In the genomic region with DNA sequence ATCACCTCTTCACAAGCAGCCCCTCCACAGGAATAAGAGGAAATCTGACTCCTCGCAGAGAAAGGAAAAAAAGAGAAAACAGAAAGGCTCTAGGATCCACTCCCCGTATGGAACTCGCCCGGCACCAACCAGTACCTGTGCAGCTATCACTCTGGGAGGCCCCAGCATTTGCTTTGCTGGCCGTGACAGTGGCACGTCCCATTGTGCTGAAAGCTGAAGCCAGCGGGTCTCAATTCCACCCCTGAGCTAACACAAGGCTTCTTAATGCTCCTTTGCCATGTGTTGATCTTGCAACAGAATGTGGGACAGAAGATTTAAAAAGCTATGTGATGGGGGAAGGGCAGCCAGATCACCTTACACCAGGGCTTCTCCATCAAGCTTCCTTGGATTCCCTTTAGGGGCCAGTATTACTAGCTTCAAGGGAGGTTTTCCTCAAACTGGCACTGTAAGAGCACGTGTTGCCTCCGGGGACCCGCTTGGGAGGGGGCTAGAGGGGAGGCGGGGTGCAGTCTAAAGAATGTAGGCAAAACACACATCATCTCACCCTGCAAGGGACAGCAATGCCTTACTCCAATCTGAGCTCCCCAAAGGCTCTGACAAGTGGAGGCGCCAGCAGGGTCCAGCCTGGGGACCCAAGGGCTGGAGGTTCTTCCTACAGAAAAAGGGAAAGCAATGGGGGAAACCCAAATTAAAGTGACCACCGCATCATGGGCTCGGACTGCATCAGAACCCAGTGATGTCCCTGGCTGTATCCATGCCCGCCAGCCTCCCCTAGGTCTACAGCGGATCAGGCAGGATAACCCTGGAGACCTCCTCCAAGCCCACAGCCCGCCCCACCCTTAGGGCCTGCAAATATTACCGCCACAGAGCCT, we compare ENCODE assay signal across 8 cellular contexts. TPM values are rescaled to one million over a fixed set of nuclear protein-coding genes. Genes with fewer than 3 reads are reported as not detected.
DNase-seq lines count a peak whose midpoint lies in the region; ATAC-seq and TF ChIP-seq lines count a peak whose summit lies in the region.

No MANE protein-coding gene starts in this region.

- H3K27me3 ChIP-seq in SJSA1 (replicated peaks) (no peaks in the 10 kb centered on the region), esophagus muscularis mucosa (no peaks in the 10 kb centered on the region)

- 64% methylated on average over 18 of the region's 18 CpGs for WGBS in esophagus muscularis mucosa

- H3K36me3 Mint-ChIP-seq in natural killer cell = no peaks in the 10 kb centered on the region

- no peaks in the 10 kb centered on the region for H3K9me3 Mint-ChIP-seq in natural killer cell

- peak overlapping the region; percentile 73 for H3K4me3 Mint-ChIP-seq in natural killer cell

- peak overlapping the region; percentile 43 to 70 for H3K27ac Mint-ChIP-seq in natural killer cell

- H3K4me3 ChIP-seq in SJSA1 = peak overlapping the region; percentile 97
- peak overlapping the region; percentile 72 to 98 (median 92) for H3K4me3 ChIP-seq in esophagus muscularis mucosa

- DNase-seq in SIG-M5 treated with dmso at 0.1 percent for 504 hours (lab: John Stamatoyannopoulos, UW; ENCODE audit: unreplicated experiment) = peak; percentile 11
- no peak for DNase-seq in SIG-M5 (lab: John Stamatoyannopoulos, UW)
- no peak for DNase-seq in SJSA1 (ENCODE audit: low read depth in 1 of 2, low spot score in 2 of 2)
- DNase-seq in esophagus muscularis mucosa (ENCODE audit: extremely low spot score) = no peak
- DNase-seq in natural killer cell = no peak
- no peak for DNase-seq in NCI-H146 treated with DMSO at 0.1 percent for 48 hours (lab: John Stamatoyannopoulos, UW; ENCODE audit: unreplicated experiment)
- DNase-seq in GOT3 (lab: John Stamatoyannopoulos, UW) = no peak

- no peak for TF ChIP-seq EP300 in esophagus muscularis mucosa (IDR thresholded peaks at IDR 0.05)

- peaks cover 20 to 38% of the 10 kb centered on the region in 2 donors for H3K4me1 Mint-ChIP-seq in natural killer cell

- H3K27ac ChIP-seq in SJSA1 (no peak overlapping the region), esophagus muscularis mucosa (replicated peaks in 1 of 4) (peak overlapping the region; percentile 93 to 99 (median 97))

- TF ChIP-seq POLR2A in esophagus muscularis mucosa (IDR thresholded peaks at IDR 0.05; ENCODE audit: low read depth) = no peak

- H3K4me1 ChIP-seq in SJSA1 (replicated peaks) (peaks cover 29% of the 10 kb centered on the region), esophagus muscularis mucosa (peaks cover 24 to 44% (median 33%) of the 10 kb centered on the region in 4 donors)

- TF ChIP-seq CTCF in esophagus muscularis mucosa (IDR thresholded peaks at IDR 0.05) (no peak), natural killer cell (IDR thresholded peaks at IDR 0.05) (no peak)

- no peaks in the 10 kb centered on the region for H3K27me3 Mint-ChIP-seq in natural killer cell (ENCODE audit: low read depth in 2 of 2)

- H3K9me3 ChIP-seq in SJSA1 (replicated peaks) (peaks cover 3% of the 10 kb centered on the region; the same call in 1 of the 2 replicates), esophagus muscularis mucosa (no peaks in the 10 kb centered on the region)

- intact Hi-C loops in esophagus muscularis mucosa (cut with DNase I) = loop anchor here (2.0 kb wide), 1 partner anchor 61 kb away; no protein-coding TSS in a partner anchor
- intact Hi-C loops in natural killer cell (cut with micrococcal nuclease) = loop anchor here (5.0 kb wide), 1 partner anchor 64 kb away; no protein-coding TSS in a partner anchor

- no peak for ATAC-seq in natural killer cell
- no peak for ATAC-seq in HG03520 (IDR thresholded peaks at IDR 0.05; ENCODE audit: unreplicated experiment)

- H3K36me3 ChIP-seq in SJSA1 (peaks cover 25% of the 10 kb centered on the region), esophagus muscularis mucosa (no peaks in the 10 kb centered on the region)

RNA-seq across cellular contexts. Expression of gene USP46, which starts 1.2 kb away (rescaled TPM):
- 20.5 and 21.4 TPM in 2 replicates for total RNA-seq in SJSA1 (2014; rRNA removed; shearing (Covaris generic))
- 1 to 10 TPM; 6.6 to 9.3 (median 7.8) TPM for total RNA-seq in esophagus muscularis mucosa
- total RNA-seq in natural killer cell = 10 to 100 TPM in 2 of 3 donors, 1 to 10 TPM in 1; 7.8 to 11.7 (median 10.3) TPM
